ENCODE assay signal across 30 cellular contexts in genomic region chr10:5512331-5512730, GRCh38. TPM values are rescaled to one million over a fixed set of nuclear protein-coding genes. Genes with fewer than 3 reads are reported as not detected.
"Had no signal": no experiment of that assay in that cellular context is flagged by ENCODE, and none has a peak within 500 bp of the region (broad histone marks: within the 10 kb centered on the region; RNA-seq: fewer than 3 reads in every experiment).

No MANE protein-coding gene starts in this region.

- H3K9me3 Mint-ChIP-seq: memory B cell; natural killer cell; stimulated activated memory B cell treated with anti-CD40 and anti-IgM and Interleukin-4, amounts not matched to agents 10 μg/mL and 1 μg/mL and 100 μg/mL, for 72 hours; stimulated activated naive CD8-positive, alpha-beta T cell treated with anti-CD3 and anti-CD28 coated beads, Interleukin-15, amount 100 ng/mL, for 72 hours had no signal

- ATAC-seq: natural killer cell; sciatic nerve; stimulated activated memory B cell treated with anti-CD40 and anti-IgM and Interleukin-4, amounts not matched to agents 10 μg/mL and 1 μg/mL and 100 μg/mL, for 72 hours had no signal

- H3K4me3 Mint-ChIP-seq: activated naive CD8-positive, alpha-beta T cell; brain; memory B cell; natural killer cell; stimulated activated memory B cell treated with anti-CD40 and anti-IgM and Interleukin-4, amounts not matched to agents 10 μg/mL and 1 μg/mL and 100 μg/mL, for 72 hours had no signal

- DNase-seq: activated CD4-positive, alpha-beta T cell treated with anti-CD3 and anti-CD28 coated beads for 4 hours; activated CD4-positive, alpha-beta T cell treated with anti-CD3 and anti-CD28 coated beads, Interleukin-2, amount 50 U/mL, for 4 hours; activated naive CD4-positive, alpha-beta T cell treated with Interleukin-2 at 50 U/mL for 16 hours; activated T-cell treated with anti-CD3 and anti-CD28 coated beads for 4 hours; activated T-cell treated with anti-CD3 and anti-CD28 coated beads, Interleukin-2, amount 50 U/mL, for 72 hours; cortex of kidney; esophagus squamous epithelium; foreskin melanocyte; glutamatergic neuron; natural killer cell; ovary; retina; small intestine; stimulated activated CD4-positive, alpha-beta T cell treated with anti-CD3 and anti-CD28 coated beads, Interleukin-1b, Interleukin-23, amount 100 ng/mL, for 48 hours; stimulated activated CD4-positive, alpha-beta T cell treated with anti-CD3 and anti-CD28 coated beads, Interleukin-4, amount 100 ng/mL, for 4 hours; stimulated activated CD8-positive, alpha-beta memory T cell treated with anti-CD3 and anti-CD28 coated beads, Interleukin-4, amount 100 ng/mL, for 48 hours; stimulated activated naive CD8-positive, alpha-beta T cell treated with anti-CD3 and anti-CD28 coated beads, Interleukin-15, amount 100 ng/mL, for 72 hours; substantia nigra; upper lobe of left lung had no signal

- H3K36me3 ChIP-seq: ascending aorta, cardiac muscle cell, esophagus squamous epithelium, ovary, prostate gland, upper lobe of left lung had no signal

- H3K36me3 Mint-ChIP-seq: activated naive CD8-positive, alpha-beta T cell; brain; memory B cell; natural killer cell; stimulated activated memory B cell treated with anti-CD40 and anti-IgM and Interleukin-4, amounts not matched to agents 10 μg/mL and 1 μg/mL and 100 μg/mL, for 72 hours had no signal

- H3K27me3 ChIP-seq: ascending aorta, cardiac muscle cell, esophagus squamous epithelium, ovary, upper lobe of left lung had no signal

- H3K4me1 ChIP-seq: ascending aorta, prostate gland had no signal

- H3K27ac ChIP-seq: ascending aorta, cardiac muscle cell, esophagus squamous epithelium, ovary, upper lobe of left lung had no signal

- H3K9me3 ChIP-seq: ascending aorta, esophagus squamous epithelium, ovary, prostate gland, upper lobe of left lung had no signal

- H3K27ac Mint-ChIP-seq: activated naive CD8-positive, alpha-beta T cell; activated T-cell treated with anti-CD3 and anti-CD28 coated beads, Interleukin-2, amount 50 U/mL, for 72 hours; memory B cell; natural killer cell; stimulated activated memory B cell treated with anti-CD40 and anti-IgM and Interleukin-4, amounts not matched to agents 10 μg/mL and 1 μg/mL and 100 μg/mL, for 72 hours had no signal

- H3K4me3 ChIP-seq: ascending aorta, cardiac muscle cell, esophagus squamous epithelium, ovary, prostate gland, upper lobe of left lung had no signal

- H3K4me1 Mint-ChIP-seq: memory B cell; natural killer cell; stimulated activated memory B cell treated with anti-CD40 and anti-IgM and Interleukin-4, amounts not matched to agents 10 μg/mL and 1 μg/mL and 100 μg/mL, for 72 hours had no signal

RNA-seq across cellular contexts. Expression of gene CALML3, which starts 12.4 kb away (rescaled TPM):
- total RNA-seq: activated T-cell treated with anti-CD3 and anti-CD28 coated beads, Interleukin-2, amount 50 U/mL, for 72 hours; ascending aorta; cardiac muscle cell; liver; natural killer cell; sciatic nerve; T-helper 1 cell treated with Interleukin-12 subunit alpha and Interleukin-12 subunit beta and Interleukin-4 antibody, amounts not matched to agents 30 ng/mL and 1 ng/mL, for 36 hours; upper lobe of left lung had no signal
- polyA plus RNA-seq: cardiac muscle cell, liver had no signal

RNA-seq across cellular contexts. Expression of gene CALML5, which starts 13.0 kb away (rescaled TPM):
- total RNA-seq: activated T-cell treated with anti-CD3 and anti-CD28 coated beads, Interleukin-2, amount 50 U/mL, for 72 hours; ascending aorta; cardiac muscle cell; cerebellum; liver; natural killer cell; sciatic nerve; T-helper 1 cell treated with Interleukin-12 subunit alpha and Interleukin-12 subunit beta and Interleukin-4 antibody, amounts not matched to agents 30 ng/mL and 1 ng/mL, for 36 hours; upper lobe of left lung had no signal
- polyA plus RNA-seq: cardiac muscle cell, liver, ovary, small intestine had no signal
